15 cellular contexts compared by ENCODE assay signal in the genomic region with DNA sequence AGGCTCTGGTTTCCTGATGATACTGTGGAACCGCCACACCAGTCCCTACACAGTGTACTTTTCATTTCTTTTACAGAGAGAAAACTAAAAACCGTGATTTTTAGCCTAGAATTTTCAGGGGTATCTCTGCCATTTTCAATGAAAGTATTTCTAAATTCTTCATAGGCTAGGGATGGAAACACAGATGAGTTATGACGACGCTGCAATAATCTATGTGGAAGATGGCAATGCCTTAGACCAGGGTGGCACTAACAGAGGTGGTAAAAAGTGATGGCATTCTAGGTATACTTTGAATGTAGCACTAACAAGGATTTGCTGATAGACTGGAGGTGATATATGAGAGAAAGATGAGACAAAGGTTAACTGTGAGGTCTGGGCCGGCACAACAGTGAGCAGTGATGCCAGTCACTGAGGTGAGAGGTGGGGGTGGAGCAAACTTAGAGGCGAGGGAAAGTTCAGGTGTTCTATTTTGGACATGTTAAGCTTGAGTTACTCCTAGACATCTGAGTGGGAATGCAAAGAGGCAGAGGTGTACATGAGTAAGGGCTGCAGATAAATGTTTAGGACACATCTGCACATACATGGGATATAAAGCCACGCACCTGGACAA. TPM values are rescaled to one million over a fixed set of nuclear protein-coding genes. Genes with fewer than 3 reads are reported as not detected.
DNase-seq lines count a peak whose midpoint lies in the region; ATAC-seq, FAIRE-seq and TF ChIP-seq lines count a peak whose summit lies in the region.
"Had no signal": no experiment of that assay in that cellular context is flagged by ENCODE, and none has a peak within 500 bp of the region (broad histone marks: within the 10 kb centered on the region; RNA-seq: fewer than 3 reads in every experiment).

No MANE protein-coding gene starts in this region.

- H3K27ac Mint-ChIP-seq in CD14-positive monocyte (peak overlapping the region; percentile 73 to 92 (median 89)), Caco-2 (ENCODE audit: unreplicated experiment) (no peak overlapping the region)
- H3K27ac Mint-ChIP-seq: activated naive CD8-positive, alpha-beta T cell treated with anti-CD3 and anti-CD28 coated beads, Interleukin-2, amount 10 ng/mL, durations not matched to agents 7 days and 5 days; progenitor cell of endocrine pancreas had no signal

- peaks cover 0 to 2% (median 0%) of the 10 kb centered on the region in 7 donors for H3K9me3 Mint-ChIP-seq in CD14-positive monocyte
- no peaks in the 10 kb centered on the region for H3K9me3 Mint-ChIP-seq in Caco-2 (ENCODE audit: unreplicated experiment)
- H3K9me3 Mint-ChIP-seq: activated naive CD8-positive, alpha-beta T cell treated with anti-CD3 and anti-CD28 coated beads, Interleukin-2, amount 10 ng/mL, durations not matched to agents 7 days and 5 days had no signal

- H3K9me3 ChIP-seq in Caco-2 = no peaks in the 10 kb centered on the region

- peak overlapping the region; percentile 27 to 81 for H3K4me3 Mint-ChIP-seq in CD14-positive monocyte
- H3K4me3 Mint-ChIP-seq in Caco-2 (ENCODE audit: unreplicated experiment) = no peak overlapping the region
- H3K4me3 Mint-ChIP-seq: activated naive CD8-positive, alpha-beta T cell treated with anti-CD3 and anti-CD28 coated beads, Interleukin-2, amount 10 ng/mL, durations not matched to agents 7 days and 5 days had no signal

- peaks cover 9% of the 10 kb centered on the region; the same call in 1 of the 2 replicates for H3K4me1 ChIP-seq in Caco-2

- H3K36me3 Mint-ChIP-seq in CD14-positive monocyte (peaks cover 30 to 38% of the 10 kb centered on the region in 2 donors), Caco-2 (ENCODE audit: insufficient read depth, unreplicated experiment) (peaks cover 27% of the 10 kb centered on the region)

- H3K27me3 ChIP-seq in Caco-2 (replicated peaks; ENCODE audit: control insufficient read depth, insufficient read depth, low read length) = no peaks in the 10 kb centered on the region

- CTCF ChIA-PET in Caco-2 (lab: Charles Lee) = no interaction called here

- intact Hi-C loops in CD14-positive monocyte (cut with micrococcal nuclease) = no loop called here
- intact Hi-C loops in Caco-2 (cut with micrococcal nuclease; ENCODE audit: unreplicated experiment) = no loop called here

- no TSS peak for BruUV-seq in Caco-2 (replicated peaks; lab: Mats Ljungman, UMichigan)

- DNase-seq in CD14-positive monocyte (ENCODE audit: low spot score) (no peak), GM19239 (ENCODE audit: insufficient read length, low spot score) (no peak), Caco-2 (no peak), HUDEP-2 (lab: John Stamatoyannopoulos, UW; ENCODE audit: unreplicated experiment in 76 of 76) (no peak), NCI-H1436 treated with DMSO at 0.1 percent for 48 hours (lab: John Stamatoyannopoulos, UW) (no peak)
- DNase-seq in effector CD8-positive, alpha-beta T cell (lab: John Stamatoyannopoulos, UW) = no peak
- DNase-seq: activated naive CD8-positive, alpha-beta T cell treated with anti-CD3 and anti-CD28 coated beads, Interleukin-2, amount 10 ng/mL, durations not matched to agents 7 days and 5 days; H7; NCI-H146; NCI-H510A treated with DMSO at 0.1 percent for 48 hours had no signal

- H3K36me3 ChIP-seq in Caco-2 (ENCODE audit: control insufficient read depth, insufficient read depth, low read length) = no peaks in the 10 kb centered on the region

- TF ChIP-seq CTCF in CD14-positive monocyte (IDR thresholded peaks at IDR 0.05) (no peak), Caco-2 (IDR thresholded peaks at IDR 0.05; ENCODE audit: insufficient read depth in 1 of 2, low read depth in 1 of 2, low read length in 1 of 2, severe bottlenecking in 1 of 2, unreplicated experiment in 1 of 2) (no peak)

- FAIRE-seq in GM19239 (lab: Jason Lieb, UNC) = peak; percentile 18
- FAIRE-seq: keratinocyte had no signal

- H3K27me3 Mint-ChIP-seq in CD14-positive monocyte (ENCODE audit: low read depth in 3 of 3) (no peaks in the 10 kb centered on the region), Caco-2 (ENCODE audit: insufficient read depth, unreplicated experiment) (no peaks in the 10 kb centered on the region)
- H3K27me3 Mint-ChIP-seq: activated naive CD8-positive, alpha-beta T cell treated with anti-CD3 and anti-CD28 coated beads, Interleukin-2, amount 10 ng/mL, durations not matched to agents 7 days and 5 days; progenitor cell of endocrine pancreas had no signal

- peak; percentile 22 for ATAC-seq in HG02798 (IDR thresholded peaks at IDR 0.05; ENCODE audit: poor library complexity, unreplicated experiment)
- ATAC-seq in HG03521 (IDR thresholded peaks at IDR 0.05; ENCODE audit: unreplicated experiment) = peak; percentile 11
- ATAC-seq: Panc1 had no signal

- H3K4me3 ChIP-seq in Caco-2 (ENCODE audit: low read depth, low read length) = no peak overlapping the region

- H3K4me1 Mint-ChIP-seq in CD14-positive monocyte (peaks cover 34% of the 10 kb centered on the region), Caco-2 (ENCODE audit: low read depth, unreplicated experiment) (peaks cover 10% of the 10 kb centered on the region)

- POLR2A ChIA-PET in Caco-2 (lab: Charles Lee) = no interaction called here

RNA-seq across cellular contexts. Expression of gene TTC21B, which starts 56.4 kb away (rescaled TPM):
- polyA plus RNA-seq in CD14-positive monocyte = 1 to 10 TPM; 3.1 to 3.8 TPM
- 13.5 and 14.2 TPM in 2 replicates for total RNA-seq in Caco-2 (2022)
